2 cellular contexts compared by ENCODE assay signal in the genomic region with DNA sequence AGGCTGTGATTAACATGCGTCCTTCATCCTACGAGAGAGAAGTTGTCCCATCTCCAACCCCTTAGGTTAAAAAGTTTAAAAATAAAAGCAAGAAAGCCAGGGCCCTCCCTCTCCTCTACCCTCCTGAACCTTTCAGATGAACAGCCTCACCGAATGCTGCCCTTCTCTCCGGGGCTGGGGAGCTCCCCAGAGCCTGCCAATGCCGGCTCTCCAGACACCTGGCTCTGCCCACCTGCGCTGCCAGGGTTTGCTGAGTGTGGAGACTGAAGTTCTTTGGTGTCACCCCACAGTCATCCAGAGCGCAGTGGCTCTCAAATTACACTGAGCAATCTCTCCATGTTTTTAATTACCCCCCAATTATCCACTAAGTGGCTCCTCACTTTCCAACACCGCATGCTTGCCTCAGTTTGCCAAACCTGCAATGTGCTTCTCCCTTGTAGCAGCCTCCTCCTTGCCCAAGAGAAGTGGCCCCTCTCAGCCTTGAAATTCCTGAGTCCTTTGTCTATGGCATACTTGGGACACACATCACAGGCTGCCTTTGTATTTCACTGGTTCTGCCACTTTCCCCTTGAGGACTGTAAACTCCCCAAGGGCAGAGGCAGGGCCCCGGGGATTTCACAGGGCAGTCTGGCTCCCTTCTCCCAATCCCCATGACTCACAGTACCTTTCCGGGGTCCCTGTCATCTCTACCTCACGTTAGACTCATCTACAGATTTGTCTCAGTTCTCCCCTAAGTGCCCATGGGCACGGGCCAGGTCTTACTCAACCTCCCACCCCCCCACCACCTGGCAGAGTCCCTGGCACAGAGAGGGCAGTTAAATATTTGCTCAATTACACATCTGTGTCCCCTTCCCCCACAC.
TF ChIP-seq lines count a peak whose summit lies in the region.

No MANE protein-coding gene starts in this region.

TF ChIP-seq in SK-N-SH, 30 proteins besides CTCF, POLR2A, EP300 and RAD21 (continued from another document):
- TF ChIP-seq SIN3A (IDR thresholded peaks at IDR 0.05; ENCODE audit: borderline replicate concordance, low read depth, low read length) (0 out of 2 replicates have a peak, but pooled peaks have one; percentile 2), ZBTB33 (IDR thresholded peaks at IDR 0.05; ENCODE audit: borderline replicate concordance, low read depth) (no peak), POLR2AphosphoS5 (IDR thresholded peaks at IDR 0.05; ENCODE audit: low read depth, low read length) (peak; percentile 43; the same call in 1 of the 2 replicates), TCF12 (IDR thresholded peaks at IDR 0.05) (peak; percentile 75), TAF1 (IDR thresholded peaks at IDR 0.05; ENCODE audit: borderline replicate concordance, low read depth, low read length) (no peak)

TF ChIP-seq in SK-N-SH treated with all-trans-retinoic acid at 6 μM for 48 hours, 23 proteins besides CTCF, POLR2A, EP300 and RAD21 (continued from another document):
- no peak for TF ChIP-seq BACH2 (CRISPR knock-in tag; IDR thresholded peaks at IDR 0.05; ENCODE audit: borderline replicate concordance)
- no peak for TF ChIP-seq ZNF8 (CRISPR knock-in tag; IDR thresholded peaks at IDR 0.05)
- no peak for TF ChIP-seq ZNF70 (CRISPR knock-in tag; IDR thresholded peaks at IDR 0.05)
- no peak for TF ChIP-seq PPARA (CRISPR knock-in tag; IDR thresholded peaks at IDR 0.05; ENCODE audit: borderline replicate concordance)
- no peak for TF ChIP-seq ZFP30 (CRISPR knock-in tag; IDR thresholded peaks at IDR 0.05)
- TF ChIP-seq TSHZ2 (CRISPR knock-in tag; IDR thresholded peaks at IDR 0.05) = no peak
- TF ChIP-seq ZFP3 (CRISPR knock-in tag; IDR thresholded peaks at IDR 0.05) = no peak
- TF ChIP-seq ARNTL (CRISPR knock-in tag; IDR thresholded peaks at IDR 0.05; ENCODE audit: borderline replicate concordance, low read depth) = no peak
- TF ChIP-seq GLIS3 (CRISPR knock-in tag; IDR thresholded peaks at IDR 0.05) = no peak
- no peak for TF ChIP-seq ISL1 (CRISPR knock-in tag; IDR thresholded peaks at IDR 0.05)
